15 cellular contexts compared by ENCODE assay signal in the genomic region with DNA sequence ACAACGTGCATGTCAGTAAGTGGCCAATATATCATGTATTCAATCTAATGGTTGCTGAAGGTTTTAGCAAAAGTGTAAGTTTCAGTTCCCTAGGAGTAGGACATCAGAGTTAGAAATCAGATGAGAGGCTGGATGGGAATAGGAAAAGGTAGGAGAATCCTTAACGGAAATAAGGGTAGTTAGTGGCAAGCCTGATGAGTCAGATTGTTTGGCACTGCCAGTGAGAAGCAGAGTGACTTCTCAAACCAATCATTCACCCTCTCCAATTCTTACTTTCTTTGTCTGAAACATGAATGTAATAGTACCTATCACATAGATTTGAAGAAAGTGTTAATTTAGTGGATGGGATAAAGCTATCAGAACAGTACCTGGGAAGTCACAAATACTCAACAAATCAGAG.
"Had no signal": no experiment of that assay in that cellular context is flagged by ENCODE, and none has a peak within 500 bp of the region (broad histone marks: within the 10 kb centered on the region; RNA-seq: fewer than 3 reads in every experiment).

No MANE protein-coding gene starts in this region.

- H3K36me3 ChIP-seq: cardiac muscle cell, transverse colon had no signal

- H3K4me1 Mint-ChIP-seq: activated naive CD8-positive, alpha-beta T cell treated with anti-CD3 and anti-CD28 coated beads, Interleukin-2, amount 10 ng/mL, durations not matched to agents 7 days and 5 days had no signal

- H3K4me3 Mint-ChIP-seq: activated naive CD8-positive, alpha-beta T cell treated with anti-CD3 and anti-CD28 coated beads, Interleukin-2, amount 10 ng/mL, durations not matched to agents 7 days and 5 days; natural killer cell treated with Interleukin-12 subunit alpha and Interleukin-12 subunit beta and Interleukin-15 and Interleukin-18, amount 100 ng/mL, for 72 hours; T-helper 2 cell treated with Interferon-gamma antibody and Interleukin-4, amounts not matched to agents 5 μg/mL and 100 μg/mL, for 36 hours had no signal

- H3K9me3 ChIP-seq: transverse colon had no signal

- H3K27me3 Mint-ChIP-seq: natural killer cell treated with Interleukin-12 subunit alpha and Interleukin-12 subunit beta and Interleukin-15 and Interleukin-18, amount 100 ng/mL, for 72 hours had no signal

- ATAC-seq: natural killer cell treated with Interleukin-12 subunit alpha and Interleukin-12 subunit beta and Interleukin-15 and Interleukin-18, amount 100 ng/mL, for 72 hours had no signal

- H3K27ac ChIP-seq: cardiac muscle cell, transverse colon had no signal

- DNase-seq: activated CD4-positive, CD25-positive, alpha-beta regulatory T cell treated with anti-CD3 and anti-CD28 coated beads, Interleukin-2, amount 50 U/mL, for 72 hours; activated naive CD4-positive, alpha-beta T cell; activated naive CD8-positive, alpha-beta T cell treated with anti-CD3 and anti-CD28 coated beads, Interleukin-2, amount 10 ng/mL, durations not matched to agents 7 days and 5 days; anterior cingulate cortex; hypothalamus; posterior cingulate gyrus; small intestine; stimulated activated CD4-positive, alpha-beta T cell treated with anti-CD3 and anti-CD28 coated beads, Interleukin-4, amount 100 ng/mL, for 4 hours; stimulated activated CD8-positive, alpha-beta memory T cell treated with anti-CD3 and anti-CD28 coated beads, Interleukin-4, amount 100 ng/mL, for 48 hours; stimulated activated naive CD4-positive, alpha-beta T cell treated with Interleukin-2 at 50 U/mL for 16 hours; substantia nigra; transverse colon had no signal

- H3K36me3 Mint-ChIP-seq: activated naive CD8-positive, alpha-beta T cell treated with anti-CD3 and anti-CD28 coated beads, Interleukin-2, amount 10 ng/mL, durations not matched to agents 7 days and 5 days; natural killer cell treated with Interleukin-12 subunit alpha and Interleukin-12 subunit beta and Interleukin-15 and Interleukin-18, amount 100 ng/mL, for 72 hours had no signal

- H3K4me1 ChIP-seq: transverse colon had no signal

- H3K27ac Mint-ChIP-seq: activated naive CD8-positive, alpha-beta T cell treated with anti-CD3 and anti-CD28 coated beads, Interleukin-2, amount 10 ng/mL, durations not matched to agents 7 days and 5 days; natural killer cell treated with Interleukin-12 subunit alpha and Interleukin-12 subunit beta and Interleukin-15 and Interleukin-18, amount 100 ng/mL, for 72 hours; T-helper 2 cell treated with Interferon-gamma antibody and Interleukin-4, amounts not matched to agents 5 μg/mL and 100 μg/mL, for 36 hours had no signal

- H3K4me3 ChIP-seq: cardiac muscle cell, transverse colon had no signal

- H3K27me3 ChIP-seq: cardiac muscle cell, transverse colon had no signal
